17 cellular contexts compared by ENCODE assay signal in the genomic region with DNA sequence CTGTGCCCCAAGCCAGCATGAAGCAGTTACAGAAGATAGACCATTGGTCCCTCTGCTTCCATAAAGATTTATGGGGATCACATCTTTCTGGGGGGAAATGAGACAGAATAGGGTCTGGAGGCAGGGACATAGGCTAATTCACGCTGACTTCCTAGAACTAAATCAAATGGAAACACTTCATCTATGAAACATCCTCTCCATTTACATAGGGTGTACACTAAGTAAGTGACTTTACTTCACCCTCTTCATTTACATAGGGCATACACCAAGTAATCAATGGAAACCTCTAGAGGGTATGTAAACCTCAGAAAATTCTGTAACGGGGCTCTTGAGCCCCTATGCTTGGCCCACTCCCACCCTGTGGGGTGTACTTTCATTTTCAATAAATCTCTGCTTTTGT. TPM values are rescaled to one million over a fixed set of nuclear protein-coding genes. Genes with fewer than 3 reads are reported as not detected.
DNase-seq lines count a peak whose midpoint lies in the region; ATAC-seq lines count a peak whose summit lies in the region.
"Had no signal": no experiment of that assay in that cellular context is flagged by ENCODE, and none has a peak within 500 bp of the region (broad histone marks: within the 10 kb centered on the region; RNA-seq: fewer than 3 reads in every experiment).

No MANE protein-coding gene starts in this region.

- peaks cover 24% of the 10 kb centered on the region for H3K9me3 Mint-ChIP-seq in activated naive CD4-positive, alpha-beta T cell treated with anti-CD3 and anti-CD28 coated beads for 36 hours
- H3K9me3 Mint-ChIP-seq in activated naive CD8-positive, alpha-beta T cell (ENCODE audit: low read depth) = peaks cover 5% of the 10 kb centered on the region
- peaks cover 3% of the 10 kb centered on the region for H3K9me3 Mint-ChIP-seq in stimulated activated naive CD8-positive, alpha-beta T cell treated with anti-CD3 and anti-CD28 coated beads, Interleukin-15, Interleukin-2, amounts not matched to agents 100 ng/mL and 50 ng/mL, for 24 hours

- peak overlapping the region; percentile 89 for H3K27ac Mint-ChIP-seq in activated naive CD4-positive, alpha-beta T cell treated with anti-CD3 and anti-CD28 coated beads for 36 hours
- peak overlapping the region; percentile 32 for H3K27ac Mint-ChIP-seq in T-helper 17 cell
- H3K27ac Mint-ChIP-seq in activated naive CD8-positive, alpha-beta T cell = peak overlapping the region; percentile 94
- H3K27ac Mint-ChIP-seq in stimulated activated naive CD8-positive, alpha-beta T cell treated with anti-CD3 and anti-CD28 coated beads, Interleukin-15, Interleukin-2, amounts not matched to agents 100 ng/mL and 50 ng/mL, for 24 hours = peak overlapping the region; percentile 81

- DNase-seq in activated naive CD4-positive, alpha-beta T cell treated with anti-CD3 and anti-CD28 coated beads for 36 hours = no peak
- DNase-seq in activated naive CD4-positive, alpha-beta T cell treated with Interleukin-2 at 50 U/mL for 16 hours = no peak
- DNase-seq in T-helper 17 cell = no peak
- no peak for DNase-seq in Kasumi-1 (lab: John Stamatoyannopoulos, UW)
- DNase-seq: AML-193, COR-L47, GM23248, IMR-90, NCI-H1436, NCI-H1930, NCI-H345, NCI-H524 treated with DMSO at 0.1 percent for 48 hours, PC-9, SIG-M5 had no signal

- CTCF ChIA-PET in activated naive CD4-positive, alpha-beta T cell treated with anti-CD3 and anti-CD28 coated beads for 36 hours (lab: Charles Lee) = no interaction called here

- H3K4me1 Mint-ChIP-seq in activated naive CD4-positive, alpha-beta T cell treated with anti-CD3 and anti-CD28 coated beads for 36 hours (ENCODE audit: low read depth) = peaks cover 68% of the 10 kb centered on the region
- peaks cover 36% of the 10 kb centered on the region for H3K4me1 Mint-ChIP-seq in T-helper 17 cell
- H3K4me1 Mint-ChIP-seq in activated naive CD8-positive, alpha-beta T cell (ENCODE audit: low read depth) = peaks cover 75% of the 10 kb centered on the region
- peaks cover 70% of the 10 kb centered on the region for H3K4me1 Mint-ChIP-seq in stimulated activated naive CD8-positive, alpha-beta T cell treated with anti-CD3 and anti-CD28 coated beads, Interleukin-15, Interleukin-2, amounts not matched to agents 100 ng/mL and 50 ng/mL, for 24 hours (ENCODE audit: low read depth)

- intact Hi-C loops in activated naive CD4-positive, alpha-beta T cell treated with anti-CD3 and anti-CD28 coated beads for 36 hours (cut with micrococcal nuclease) = loop anchor here (1.0 to 10.0 kb wide), 4 partner anchors 10 to 1337 kb away; partner anchors contain the start of genes ASB7, LINS1 and LRRC28

- ATAC-seq in T-helper 17 cell (no peak), GM21390 (IDR thresholded peaks at IDR 0.05; ENCODE audit: unreplicated experiment) (no peak)

- H3K36me3 Mint-ChIP-seq in activated naive CD4-positive, alpha-beta T cell treated with anti-CD3 and anti-CD28 coated beads for 36 hours (ENCODE audit: low read depth) = peaks cover 52% of the 10 kb centered on the region
- H3K36me3 Mint-ChIP-seq in T-helper 17 cell (ENCODE audit: low read depth) = peaks cover 2% of the 10 kb centered on the region
- peaks cover 35% of the 10 kb centered on the region for H3K36me3 Mint-ChIP-seq in activated naive CD8-positive, alpha-beta T cell
- peaks cover 83% of the 10 kb centered on the region for H3K36me3 Mint-ChIP-seq in stimulated activated naive CD8-positive, alpha-beta T cell treated with anti-CD3 and anti-CD28 coated beads, Interleukin-15, Interleukin-2, amounts not matched to agents 100 ng/mL and 50 ng/mL, for 24 hours (ENCODE audit: low read depth)

- no peaks in the 10 kb centered on the region for H3K9me3 ChIP-seq in T-helper 17 cell (ENCODE audit: control insufficient read depth, low read length, poor library complexity, severe bottlenecking)

- no peak overlapping the region for H3K4me3 Mint-ChIP-seq in activated naive CD4-positive, alpha-beta T cell treated with anti-CD3 and anti-CD28 coated beads for 36 hours
- no peak overlapping the region for H3K4me3 Mint-ChIP-seq in T-helper 17 cell
- H3K4me3 Mint-ChIP-seq in activated naive CD8-positive, alpha-beta T cell = peak overlapping the region; percentile 59
- H3K4me3 Mint-ChIP-seq in stimulated activated naive CD8-positive, alpha-beta T cell treated with anti-CD3 and anti-CD28 coated beads, Interleukin-15, Interleukin-2, amounts not matched to agents 100 ng/mL and 50 ng/mL, for 24 hours = peak overlapping the region; percentile 54

- H3K27me3 Mint-ChIP-seq in activated naive CD4-positive, alpha-beta T cell treated with anti-CD3 and anti-CD28 coated beads for 36 hours (ENCODE audit: low read depth) = no peaks in the 10 kb centered on the region
- H3K27me3 Mint-ChIP-seq in T-helper 17 cell = no peaks in the 10 kb centered on the region
- H3K27me3 Mint-ChIP-seq in activated naive CD8-positive, alpha-beta T cell = no peaks in the 10 kb centered on the region
- no peaks in the 10 kb centered on the region for H3K27me3 Mint-ChIP-seq in stimulated activated naive CD8-positive, alpha-beta T cell treated with anti-CD3 and anti-CD28 coated beads, Interleukin-15, Interleukin-2, amounts not matched to agents 100 ng/mL and 50 ng/mL, for 24 hours

RNA-seq across cellular contexts. Expression of gene LINS1, which starts 10.1 kb away (rescaled TPM):
- total RNA-seq in activated naive CD4-positive, alpha-beta T cell treated with anti-CD3 and anti-CD28 coated beads for 36 hours = 10 to 100 TPM; 36.8 to 37.1 TPM
- total RNA-seq in T-helper 17 cell = 10 to 100 TPM; 50.0 to 53.5 TPM

RNA-seq across cellular contexts. Expression of gene ASB7, which starts 10.6 kb away (rescaled TPM):
- total RNA-seq in activated naive CD4-positive, alpha-beta T cell treated with anti-CD3 and anti-CD28 coated beads for 36 hours = 10 to 100 TPM; 15.6 to 16.8 TPM
- 10 to 100 TPM; 13.0 to 17.9 TPM for total RNA-seq in T-helper 17 cell

Comparison
In these comparisons a context has a peak if more than half of its experiments do, and no peak if none do; other contexts are left out.
1. H3K27ac Mint-ChIP-seq: peak in every context shown above with its lines; median percentile 94 in activated naive CD8-positive, alpha-beta T cell; 89 in activated naive CD4-positive, alpha-beta T cell treated with anti-CD3 and anti-CD28 coated beads for 36 hours; 81 in stimulated activated naive CD8-positive, alpha-beta T cell treated with anti-CD3 and anti-CD28 coated beads, Interleukin-15, Interleukin-2, amounts not matched to agents 100 ng/mL and 50 ng/mL, for 24 hours; 32 in T-helper 17 cell.
2. H3K4me3 Mint-ChIP-seq: peak in activated naive CD8-positive, alpha-beta T cell (single experiment) and stimulated activated naive CD8-positive, alpha-beta T cell treated with anti-CD3 and anti-CD28 coated beads, Interleukin-15, Interleukin-2, amounts not matched to agents 100 ng/mL and 50 ng/mL, for 24 hours (single experiment); none in activated naive CD4-positive, alpha-beta T cell treated with anti-CD3 and anti-CD28 coated beads for 36 hours (single experiment) and T-helper 17 cell (single experiment).